Comparison of ENCODE assay signal across 1 cellular context in the genomic region with DNA sequence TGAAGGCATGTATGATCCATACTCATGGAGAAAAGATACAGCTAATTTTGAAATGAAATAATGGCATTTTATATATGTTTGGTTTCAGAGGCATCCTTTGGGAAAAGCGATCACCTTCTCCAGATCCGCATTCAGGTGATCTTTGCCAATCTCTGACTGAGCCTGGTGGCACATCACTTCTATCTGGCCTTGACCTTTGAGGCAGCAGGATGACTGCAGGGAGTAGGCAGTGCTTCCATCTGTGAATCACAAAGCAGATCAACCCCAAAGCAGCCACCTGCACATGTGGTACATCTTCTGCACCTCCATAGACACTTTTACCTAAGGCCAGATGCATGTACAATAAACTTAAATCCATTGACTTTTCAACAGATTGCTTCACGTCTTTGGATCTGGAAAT.
A peak's percentile ranks its signal among the peaks of the same experiment; 100 is the strongest.
TF ChIP-seq lines count a peak whose summit lies in the region.

No MANE protein-coding gene starts in this region.

TF ChIP-seq in HepG2, 621 proteins besides CTCF, POLR2A, EP300 and RAD21:
- TF ChIP-seq NR0B2 (CRISPR knock-in tag; IDR thresholded peaks at IDR 0.05) = no peak
- TF ChIP-seq ZNF724P (CRISPR knock-in tag; IDR thresholded peaks at IDR 0.05; ENCODE audit: borderline replicate concordance) = no peak
- no peak for TF ChIP-seq MED1 (CRISPR knock-in tag; IDR thresholded peaks at IDR 0.05)
- 0 out of 4 replicates have a peak, but pooled peaks of 1 of the 2 experiments have one; percentile 22 for TF ChIP-seq NR2F1 (CRISPR knock-in tag; IDR thresholded peaks at IDR 0.05)
- TF ChIP-seq NR2F6 (IDR thresholded peaks at IDR 0.05) = peak; percentile 41; the same call in 1 of the 2 replicates
- peak; percentile 52; the same call in 1 of the 2 replicates for TF ChIP-seq NR2F6 (CRISPR knock-in tag; IDR thresholded peaks at IDR 0.05)
